In the genomic region with DNA sequence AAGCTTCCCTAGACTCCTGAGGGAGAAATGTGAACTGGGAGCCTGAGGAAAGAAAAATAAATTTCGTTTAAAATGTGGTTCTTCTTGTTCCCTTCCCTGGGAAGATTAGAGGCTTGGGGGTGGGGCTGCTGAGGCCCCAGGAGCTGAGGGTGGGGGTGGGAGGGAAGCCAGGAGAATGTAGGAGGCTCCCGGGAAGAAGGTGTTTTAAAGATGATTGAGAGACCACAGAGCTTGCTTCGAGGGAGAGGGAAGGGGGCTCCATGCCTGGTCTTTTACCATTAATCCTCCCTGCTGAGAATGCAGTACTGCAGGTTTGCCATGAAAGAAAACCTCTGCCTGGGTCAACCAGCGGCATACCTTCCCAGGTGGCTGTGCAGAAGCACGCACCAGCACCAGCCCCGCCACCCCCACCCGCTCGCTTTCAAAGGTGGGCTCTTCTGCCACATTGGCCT, we compare ENCODE assay signal across 30 cellular contexts. TPM values are rescaled to one million over a fixed set of nuclear protein-coding genes. Genes with fewer than 3 reads are reported as not detected.
DNase-seq lines count a peak whose midpoint lies in the region; ATAC-seq, FAIRE-seq and TF ChIP-seq lines count a peak whose summit lies in the region.
"Had no signal": no experiment of that assay in that cellular context is flagged by ENCODE, and none has a peak within 500 bp of the region (broad histone marks: within the 10 kb centered on the region; RNA-seq: fewer than 3 reads in every experiment).

No MANE protein-coding gene starts in this region.

- DNase-seq in type B pancreatic cell (ENCODE audit: extremely low spot score, unreplicated experiment) (no peak), H54 (ENCODE audit: insufficient read length, low spot score) (no peak), NOMO-1 treated with dmso at 0.1 percent for 144 hours (lab: John Stamatoyannopoulos, UW; ENCODE audit: unreplicated experiment) (no peak)
- no peak for DNase-seq in activated CD4-positive, alpha-beta T cell treated with anti-CD3 and anti-CD28 coated beads for 48 hours
- DNase-seq: activated CD4-positive, alpha-beta T cell treated with anti-CD3 and anti-CD28 coated beads for 36 hours; activated effector memory CD4-positive, alpha-beta T cell treated with anti-CD3 and anti-CD28 coated beads, Interleukin-2, amount 50 U/mL, for 16 hours; activated naive CD8-positive, alpha-beta T cell treated with anti-CD3 and anti-CD28 coated beads for 36 hours; activated T-cell treated with anti-CD3 and anti-CD28 coated beads for 4 hours; COR-L47; DMS79; effector CD4-positive, alpha-beta T cell; hippocampal formation; KG1; left cardiac atrium; NCI-H1105; NCI-H187 treated with DMSO at 0.1 percent for 48 hours; NCI-H524 treated with DMSO at 0.1 percent for 48 hours; psoas muscle; SIG-M5; stimulated activated CD4-positive, alpha-beta T cell treated with anti-CD3 and anti-CD28 coated beads, Interleukin-12 subunit alpha, Interleukin-12 subunit beta, amount 100 ng/mL, for 4 hours; stimulated activated CD4-positive, alpha-beta T cell treated with anti-CD3 and anti-CD28 coated beads, Interleukin-2, amount 100 ng/mL, for 48 hours; transverse colon had no signal

- ATAC-seq in HG03175 (IDR thresholded peaks at IDR 0.05; ENCODE audit: unreplicated experiment) = peak; percentile 10
- ATAC-seq: psoas muscle had no signal

- TF ChIP-seq POLR2A in H54 (IDR thresholded peaks at IDR 0.05; ENCODE audit: low read depth, low read length) = no peak

- H3K36me3 Mint-ChIP-seq in brain (no peaks in the 10 kb centered on the region), nephron (ENCODE audit: low read depth) (no peaks in the 10 kb centered on the region), type B pancreatic cell (no peaks in the 10 kb centered on the region)
- H3K36me3 Mint-ChIP-seq: activated naive CD8-positive, alpha-beta T cell treated with anti-CD3 and anti-CD28 coated beads for 36 hours had no signal

- H3K9me3 Mint-ChIP-seq in brain (peaks cover 0 to 6% (median 0%) of the 10 kb centered on the region in 5 experiments), nephron (no peaks in the 10 kb centered on the region), type B pancreatic cell (no peaks in the 10 kb centered on the region)
- H3K9me3 Mint-ChIP-seq: activated naive CD8-positive, alpha-beta T cell treated with anti-CD3 and anti-CD28 coated beads for 36 hours; T-helper 2 cell treated with Interferon-gamma antibody and Interleukin-4, amounts not matched to agents 5 μg/mL and 100 μg/mL, for 36 hours had no signal

- TF ChIP-seq CTCF in brain (conservative IDR thresholded peaks at IDR 0.05) = no peak
- TF ChIP-seq CTCF in nephron (IDR thresholded peaks at IDR 0.05; ENCODE audit: unreplicated experiment in 3 of 3) = no peak
- TF ChIP-seq CTCF in type B pancreatic cell (conservative IDR thresholded peaks at IDR 0.05) = no peak

- FAIRE-seq in H54 (lab: Jason Lieb, UNC) = no peak
- FAIRE-seq: colon, HTR-8/SVneo had no signal

- H3K27me3 Mint-ChIP-seq in brain (peaks cover 6% of the 10 kb centered on the region), nephron (ENCODE audit: low read depth) (peaks cover 10% of the 10 kb centered on the region), type B pancreatic cell (no peaks in the 10 kb centered on the region)

- H3K4me1 Mint-ChIP-seq in brain (peaks cover 25% of the 10 kb centered on the region), nephron (peaks cover 33% of the 10 kb centered on the region), type B pancreatic cell (ENCODE audit: unreplicated experiment) (peaks cover 53% of the 10 kb centered on the region)
- H3K4me1 Mint-ChIP-seq: activated CD4-positive, alpha-beta T cell treated with anti-CD3 and anti-CD28 coated beads for 36 hours had no signal

- peak overlapping the region in 3 of 5 experiments; percentile 16 to 44 (median 22) for H3K27ac Mint-ChIP-seq in brain
- peak overlapping the region; percentile 43 to 88 (median 51) for H3K27ac Mint-ChIP-seq in nephron
- H3K27ac Mint-ChIP-seq in type B pancreatic cell = peak overlapping the region; percentile 96
- H3K27ac Mint-ChIP-seq: activated CD4-positive, alpha-beta T cell treated with anti-CD3 and anti-CD28 coated beads for 36 hours; activated naive CD8-positive, alpha-beta T cell treated with anti-CD3 and anti-CD28 coated beads for 36 hours; T-helper 2 cell treated with Interferon-gamma antibody and Interleukin-4, amounts not matched to agents 5 μg/mL and 100 μg/mL, for 36 hours had no signal

- H3K4me3 Mint-ChIP-seq in brain (no peak overlapping the region), nephron (no peak overlapping the region), type B pancreatic cell (peak overlapping the region; percentile 67)
- H3K4me3 Mint-ChIP-seq: activated CD4-positive, alpha-beta T cell treated with anti-CD3 and anti-CD28 coated beads for 36 hours; activated naive CD8-positive, alpha-beta T cell treated with anti-CD3 and anti-CD28 coated beads for 36 hours; T-helper 2 cell treated with Interferon-gamma antibody and Interleukin-4, amounts not matched to agents 5 μg/mL and 100 μg/mL, for 36 hours had no signal

RNA-seq across cellular contexts. Expression of gene ABCA4, which starts 15.4 kb away (rescaled TPM):
- 0.19 TPM for polyA plus RNA-seq in brain (ENCODE audit: insufficient read depth, low read depth, low replicate concordance)
- total RNA-seq in type B pancreatic cell (ENCODE audit: low replicate concordance) = 3.2 and 6.4 TPM in 2 replicates
- total RNA-seq: activated naive CD8-positive, alpha-beta T cell treated with anti-CD3 and anti-CD28 coated beads for 36 hours; cardiac muscle cell; MCF 10A had no signal

Comparison
In these comparisons a context has a peak if more than half of its experiments do, and no peak if none do; other contexts are left out.
1. H3K27ac Mint-ChIP-seq: peak in every context shown above with its lines; median percentile 96 in type B pancreatic cell; 51 in nephron; 22 in brain.